9 cellular contexts compared by ENCODE assay signal in the genomic region with DNA sequence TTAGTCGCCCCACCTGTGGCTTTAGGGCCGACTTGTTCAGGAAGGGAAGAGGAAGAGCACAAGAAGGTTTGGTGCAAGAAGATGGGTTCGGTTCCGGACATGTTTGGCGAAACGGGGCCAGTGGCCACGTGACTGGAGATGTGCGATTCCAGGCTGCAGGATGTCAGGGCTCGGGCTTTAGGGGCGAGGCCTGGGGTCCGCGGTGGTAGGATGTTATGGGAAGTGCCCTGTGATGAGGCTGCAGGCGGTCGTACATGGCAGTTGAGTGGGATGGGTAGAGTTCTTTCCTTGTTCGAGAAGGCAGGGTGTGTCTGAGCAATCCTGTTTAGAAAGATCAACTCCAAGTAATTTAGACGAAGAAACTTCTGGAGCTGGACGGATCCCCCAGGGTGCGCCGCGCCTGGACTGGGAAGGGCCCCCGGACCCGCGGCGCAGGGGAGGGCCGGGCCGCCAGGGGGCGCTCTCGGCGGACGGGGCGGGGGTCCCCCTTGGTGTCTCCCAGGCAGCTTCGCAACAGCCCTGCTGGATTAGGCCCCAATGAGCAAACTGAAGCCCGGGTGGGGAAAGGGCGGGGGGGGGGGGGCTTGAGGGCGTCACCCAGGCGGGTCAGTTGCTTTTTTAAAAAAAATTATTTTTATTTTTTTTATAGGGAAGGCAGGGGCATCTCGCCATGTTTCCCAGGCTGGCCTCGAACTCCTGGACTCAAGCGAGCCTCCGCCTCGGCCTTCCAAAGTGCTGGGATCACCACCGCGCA. TPM values are rescaled to one million over a fixed set of nuclear protein-coding genes. Genes with fewer than 3 reads are reported as not detected.
DNase-seq lines count a peak whose midpoint lies in the region; ATAC-seq and TF ChIP-seq lines count a peak whose summit lies in the region.
"Had no signal": no experiment of that assay in that cellular context is flagged by ENCODE, and none has a peak within 500 bp of the region (broad histone marks: within the 10 kb centered on the region; RNA-seq: fewer than 3 reads in every experiment).

No MANE protein-coding gene starts in this region.

- peak in 3 of 6 experiments; percentile 35 to 50 (median 39) for TF ChIP-seq CTCF in upper lobe of left lung (IDR thresholded peaks at IDR 0.05)

- peak overlapping the region; percentile 27 for H3K4me3 Mint-ChIP-seq in activated T-cell treated with anti-CD3 and anti-CD28 coated beads, Interleukin-2, amount 50 U/mL, for 24 hours
- H3K4me3 Mint-ChIP-seq in activated T-helper 1 cell treated with anti-CD3 and anti-CD28 coated beads, Interleukin-12 subunit alpha, Interleukin-12 subunit beta, Interleukin-2, Interleukin-4 antibody, amounts not matched to agents 30 ng/mL and 10 ng/mL and 1 ng/mL, durations not matched to agents 14 hours and 24 hours and 36 hours = no peak overlapping the region

- no peaks in the 10 kb centered on the region for H3K9me3 Mint-ChIP-seq in activated T-cell treated with anti-CD3 and anti-CD28 coated beads, Interleukin-2, amount 50 U/mL, for 24 hours
- H3K9me3 Mint-ChIP-seq in activated T-helper 1 cell treated with anti-CD3 and anti-CD28 coated beads, Interleukin-12 subunit alpha, Interleukin-12 subunit beta, Interleukin-2, Interleukin-4 antibody, amounts not matched to agents 30 ng/mL and 10 ng/mL and 1 ng/mL, durations not matched to agents 14 hours and 24 hours and 36 hours = no peaks in the 10 kb centered on the region

- peaks cover 0 to 9% (median 5%) of the 10 kb centered on the region in 4 donors for H3K36me3 ChIP-seq in upper lobe of left lung

- in situ Hi-C loops in G401 (cut with HindIII; ENCODE audit: low sequenced_read_pairs) = no loop called here

- no peaks in the 10 kb centered on the region for H3K9me3 ChIP-seq in upper lobe of left lung

- H3K4me1 Mint-ChIP-seq in activated T-cell treated with anti-CD3 and anti-CD28 coated beads, Interleukin-2, amount 50 U/mL, for 24 hours (ENCODE audit: low read depth) = peaks cover 8% of the 10 kb centered on the region
- no peaks in the 10 kb centered on the region for H3K4me1 Mint-ChIP-seq in activated T-helper 1 cell treated with anti-CD3 and anti-CD28 coated beads, Interleukin-12 subunit alpha, Interleukin-12 subunit beta, Interleukin-2, Interleukin-4 antibody, amounts not matched to agents 30 ng/mL and 10 ng/mL and 1 ng/mL, durations not matched to agents 14 hours and 24 hours and 36 hours (ENCODE audit: low read depth)

- H3K27ac Mint-ChIP-seq in activated T-cell treated with anti-CD3 and anti-CD28 coated beads, Interleukin-2, amount 50 U/mL, for 24 hours = no peak overlapping the region
- no peak overlapping the region for H3K27ac Mint-ChIP-seq in activated T-helper 1 cell treated with anti-CD3 and anti-CD28 coated beads, Interleukin-12 subunit alpha, Interleukin-12 subunit beta, Interleukin-2, Interleukin-4 antibody, amounts not matched to agents 30 ng/mL and 10 ng/mL and 1 ng/mL, durations not matched to agents 14 hours and 24 hours and 36 hours

- H3K27me3 ChIP-seq in upper lobe of left lung = no peaks in the 10 kb centered on the region

- intact Hi-C loops in activated T-helper 1 cell treated with anti-CD3 and anti-CD28 coated beads, Interleukin-12 subunit alpha, Interleukin-12 subunit beta, Interleukin-2, Interleukin-4 antibody, amounts not matched to agents 30 ng/mL and 10 ng/mL and 1 ng/mL, durations not matched to agents 14 hours and 24 hours and 36 hours (cut with micrococcal nuclease) = loop anchor here (1.0 to 2.0 kb wide), 2 partner anchors 181 to 401 kb away; no protein-coding TSS in a partner anchor

- H3K4me3 ChIP-seq in upper lobe of left lung = no peak overlapping the region

- no peak overlapping the region for H3K27ac ChIP-seq in upper lobe of left lung

- 52 to 53% methylated on average over 33 to 39 of the region's 43 CpGs for WGBS in upper lobe of left lung, 2 donors

- peaks cover 18% of the 10 kb centered on the region for H3K36me3 Mint-ChIP-seq in activated T-cell treated with anti-CD3 and anti-CD28 coated beads, Interleukin-2, amount 50 U/mL, for 24 hours (ENCODE audit: low read depth)
- H3K36me3 Mint-ChIP-seq in activated T-helper 1 cell treated with anti-CD3 and anti-CD28 coated beads, Interleukin-12 subunit alpha, Interleukin-12 subunit beta, Interleukin-2, Interleukin-4 antibody, amounts not matched to agents 30 ng/mL and 10 ng/mL and 1 ng/mL, durations not matched to agents 14 hours and 24 hours and 36 hours (ENCODE audit: low read depth) = peaks cover 4% of the 10 kb centered on the region

- no peak for TF ChIP-seq POLR2A in upper lobe of left lung (IDR thresholded peaks at IDR 0.05)

- H3K27me3 Mint-ChIP-seq in activated T-cell treated with anti-CD3 and anti-CD28 coated beads, Interleukin-2, amount 50 U/mL, for 24 hours = peaks cover 9% of the 10 kb centered on the region
- H3K27me3 Mint-ChIP-seq in activated T-helper 1 cell treated with anti-CD3 and anti-CD28 coated beads, Interleukin-12 subunit alpha, Interleukin-12 subunit beta, Interleukin-2, Interleukin-4 antibody, amounts not matched to agents 30 ng/mL and 10 ng/mL and 1 ng/mL, durations not matched to agents 14 hours and 24 hours and 36 hours (ENCODE audit: insufficient read depth) = peaks cover 4% of the 10 kb centered on the region

- peak; percentile 61 for DNase-seq in activated T-cell treated with anti-CD3 and anti-CD28 coated beads, Interleukin-2, amount 50 U/mL, for 24 hours
- DNase-seq in activated T-cell treated with anti-CD3 and anti-CD28 coated beads for 4 hours (no peak), iPS-NIHi7 (ENCODE audit: extremely low spot score) (peak; percentile 90), upper lobe of left lung (peak in 1 of 2 donors; percentile 87), G401 (ENCODE audit: low spot score) (no peak), OCI-M1 (lab: John Stamatoyannopoulos, UW) (no peak), NCI-H1417 (lab: John Stamatoyannopoulos, UW) (no peak)
- peak; percentile 20 for DNase-seq in activated T-helper 1 cell treated with anti-CD3 and anti-CD28 coated beads, Interleukin-12 subunit alpha, Interleukin-12 subunit beta, Interleukin-2, Interleukin-4 antibody, amounts not matched to agents 30 ng/mL and 10 ng/mL and 1 ng/mL, durations not matched to agents 14 hours and 24 hours and 36 hours (ENCODE audit: low spot score)
- DNase-seq: T1000 had no signal

- H3K4me1 ChIP-seq in upper lobe of left lung = peaks cover 0 to 7% (median 5%) of the 10 kb centered on the region in 4 donors

- no peak for TF ChIP-seq EP300 in upper lobe of left lung (IDR thresholded peaks at IDR 0.05)

- ATAC-seq in upper lobe of left lung (ENCODE audit: low FRiP score in 2 of 2) = peak; percentile 55 to 56

RNA-seq across cellular contexts. Expression of a gene that starts 17.2 kb away (rescaled TPM):
- total RNA-seq in activated T-helper 1 cell treated with anti-CD3 and anti-CD28 coated beads, Interleukin-12 subunit alpha, Interleukin-12 subunit beta, Interleukin-2, Interleukin-4 antibody, amounts not matched to agents 30 ng/mL and 10 ng/mL and 1 ng/mL, durations not matched to agents 14 hours and 24 hours and 36 hours = 0.26 and 0.27 TPM in 2 replicates
- total RNA-seq in upper lobe of left lung = 100 to 1,000 TPM in 5 of 6 donors, 10 to 100 TPM in 1; 74.4 to 213 (median 154) TPM
- total RNA-seq in G401 (2014; rRNA removed; shearing (Covaris generic)) = 37.4 and 45.5 TPM in 2 replicates

Comparison
In these comparisons a context has a peak if more than half of its experiments do, and no peak if none do; other contexts are left out.
1. DNase-seq: peak in activated T-cell treated with anti-CD3 and anti-CD28 coated beads, Interleukin-2, amount 50 U/mL, for 24 hours (single experiment), activated T-helper 1 cell treated with anti-CD3 and anti-CD28 coated beads, Interleukin-12 subunit alpha, Interleukin-12 subunit beta, Interleukin-2, Interleukin-4 antibody, amounts not matched to agents 30 ng/mL and 10 ng/mL and 1 ng/mL, durations not matched to agents 14 hours and 24 hours and 36 hours (single experiment) and iPS-NIHi7 (single experiment); none in activated T-cell treated with anti-CD3 and anti-CD28 coated beads for 4 hours (single experiment), G401 (single experiment), OCI-M1 (single experiment) and NCI-H1417 (0 of 3).
2. RNA of a gene that starts 17.2 kb away (total RNA-seq): 74.4 to 213 TPM in upper lobe of left lung and 37.4 to 45.5 TPM in G401; 0.26 to 0.27 TPM in activated T-helper 1 cell treated with anti-CD3 and anti-CD28 coated beads, Interleukin-12 subunit alpha, Interleukin-12 subunit beta, Interleukin-2, Interleukin-4 antibody, amounts not matched to agents 30 ng/mL and 10 ng/mL and 1 ng/mL, durations not matched to agents 14 hours and 24 hours and 36 hours; every median in the first group is over 10 times any median in the second.